8 cellular contexts compared by ENCODE assay signal in the genomic region with DNA sequence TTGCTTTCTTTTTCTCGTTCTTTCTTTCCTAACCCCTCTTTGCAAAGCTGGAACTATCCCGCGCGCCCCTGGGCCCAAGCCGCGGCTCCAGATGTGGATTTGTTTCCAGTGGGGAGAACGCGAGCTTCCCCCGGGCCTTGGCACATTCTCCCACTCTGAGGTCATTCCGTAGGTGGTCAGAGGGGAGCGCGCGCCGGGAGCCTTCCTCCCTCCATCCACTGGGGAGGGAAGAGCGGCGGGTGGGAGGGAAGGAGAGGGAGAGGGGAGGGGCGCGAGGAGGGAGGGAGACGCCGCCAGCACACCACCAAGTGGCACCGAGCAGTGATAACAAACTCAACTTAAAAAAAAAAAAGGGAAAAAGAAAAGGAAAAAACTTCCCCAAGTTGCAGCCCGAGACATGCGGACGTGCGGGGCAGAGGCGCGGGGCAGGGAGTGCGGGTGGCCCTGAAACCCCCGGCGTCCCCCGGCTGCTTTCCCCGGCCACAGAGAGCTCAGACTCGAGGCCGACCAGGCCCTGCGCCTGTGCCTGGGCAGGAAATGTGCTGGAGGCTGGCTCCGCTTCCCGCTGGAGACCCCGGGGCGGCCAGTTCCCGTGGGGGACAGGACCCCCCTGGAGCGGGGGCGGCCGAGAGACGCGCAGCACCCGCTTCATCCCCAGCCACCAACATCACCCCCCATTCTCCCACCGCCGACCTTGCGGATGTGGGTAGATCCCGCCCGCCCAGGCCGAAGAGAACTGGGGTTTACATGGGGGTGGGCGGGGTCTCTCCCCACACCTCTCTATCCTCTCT. TPM values are rescaled to one million over a fixed set of nuclear protein-coding genes. Genes with fewer than 3 reads are reported as not detected.
DNase-seq lines count a peak whose midpoint lies in the region; TF ChIP-seq lines count a peak whose summit lies in the region.

No MANE protein-coding gene starts in this region.

- peak; percentile 50 to 67 for TF ChIP-seq POLR2A in tibial nerve (IDR thresholded peaks at IDR 0.05)

- intact Hi-C loops in activated T-helper 1 cell treated with anti-CD3 and anti-CD28 coated beads, Interleukin-12 subunit alpha, Interleukin-12 subunit beta, Interleukin-2, Interleukin-4 antibody, amounts not matched to agents 30 ng/mL and 10 ng/mL and 1 ng/mL, durations not matched to agents 14 hours and 24 hours and 36 hours (cut with micrococcal nuclease), result loop anchor here (1.0 to 5.0 kb wide), 4 partner anchors 238 to 623 kb away; a partner anchor contains a TSS

- 1% methylated on average over 52 of the region's 53 CpGs for WGBS in tibial nerve, 2 donors

- peak; percentile 32 for DNase-seq in activated naive CD4-positive, alpha-beta T cell treated with Interleukin-2 at 50 U/mL for 16 hours
- DNase-seq in activated naive CD4-positive, alpha-beta T cell treated with anti-CD3 and anti-CD28 coated beads, Interleukin-2, amount 50 U/mL, for 16 hours, result no peak
- DNase-seq in NCI-H226 (peak; percentile 93), fibroblast of peridontal ligament (ENCODE audit: extremely low read depth) (peak; percentile 92), myocyte (ENCODE audit: low read depth) (peak; percentile 94), tibial nerve (ENCODE audit: low spot score in 2 of 2) (peak; percentile 66 to 69), NCI-H2081 treated with DMSO at 0.1 percent for 48 hours (lab: John Stamatoyannopoulos, UW) (no peak)
- peak; percentile 27 for DNase-seq in activated T-helper 1 cell treated with anti-CD3 and anti-CD28 coated beads, Interleukin-12 subunit alpha, Interleukin-12 subunit beta, Interleukin-2, Interleukin-4 antibody, amounts not matched to agents 30 ng/mL and 10 ng/mL and 1 ng/mL, durations not matched to agents 14 hours and 24 hours and 36 hours (ENCODE audit: low spot score)

- no peaks in the 10 kb centered on the region for H3K27me3 ChIP-seq in tibial nerve

- no peaks in the 10 kb centered on the region for H3K9me3 Mint-ChIP-seq in activated T-helper 1 cell treated with anti-CD3 and anti-CD28 coated beads, Interleukin-12 subunit alpha, Interleukin-12 subunit beta, Interleukin-2, Interleukin-4 antibody, amounts not matched to agents 30 ng/mL and 10 ng/mL and 1 ng/mL, durations not matched to agents 14 hours and 24 hours and 36 hours

- H3K9me3 ChIP-seq in tibial nerve, result no peaks in the 10 kb centered on the region

- no peaks in the 10 kb centered on the region for H3K36me3 ChIP-seq in tibial nerve

- H3K36me3 Mint-ChIP-seq in activated T-helper 1 cell treated with anti-CD3 and anti-CD28 coated beads, Interleukin-12 subunit alpha, Interleukin-12 subunit beta, Interleukin-2, Interleukin-4 antibody, amounts not matched to agents 30 ng/mL and 10 ng/mL and 1 ng/mL, durations not matched to agents 14 hours and 24 hours and 36 hours (ENCODE audit: low read depth), result no peaks in the 10 kb centered on the region

- peak overlapping the region; percentile 74 to 92 (median 86) for H3K4me3 ChIP-seq in tibial nerve

- peak overlapping the region; percentile 86 for H3K27ac Mint-ChIP-seq in activated T-helper 1 cell treated with anti-CD3 and anti-CD28 coated beads, Interleukin-12 subunit alpha, Interleukin-12 subunit beta, Interleukin-2, Interleukin-4 antibody, amounts not matched to agents 30 ng/mL and 10 ng/mL and 1 ng/mL, durations not matched to agents 14 hours and 24 hours and 36 hours

- H3K4me1 Mint-ChIP-seq in activated T-helper 1 cell treated with anti-CD3 and anti-CD28 coated beads, Interleukin-12 subunit alpha, Interleukin-12 subunit beta, Interleukin-2, Interleukin-4 antibody, amounts not matched to agents 30 ng/mL and 10 ng/mL and 1 ng/mL, durations not matched to agents 14 hours and 24 hours and 36 hours (ENCODE audit: low read depth), result peaks cover 24% of the 10 kb centered on the region

- H3K4me3 Mint-ChIP-seq in activated T-helper 1 cell treated with anti-CD3 and anti-CD28 coated beads, Interleukin-12 subunit alpha, Interleukin-12 subunit beta, Interleukin-2, Interleukin-4 antibody, amounts not matched to agents 30 ng/mL and 10 ng/mL and 1 ng/mL, durations not matched to agents 14 hours and 24 hours and 36 hours, result peak overlapping the region; percentile 86

- TF ChIP-seq EP300 in tibial nerve (IDR thresholded peaks at IDR 0.05), result peak in 1 of 2 donors; percentile 79

- TF ChIP-seq CTCF in tibial nerve (IDR thresholded peaks at IDR 0.05), result peak in 2 of 5 experiments; percentile 23 to 24

- H3K27me3 Mint-ChIP-seq in activated T-helper 1 cell treated with anti-CD3 and anti-CD28 coated beads, Interleukin-12 subunit alpha, Interleukin-12 subunit beta, Interleukin-2, Interleukin-4 antibody, amounts not matched to agents 30 ng/mL and 10 ng/mL and 1 ng/mL, durations not matched to agents 14 hours and 24 hours and 36 hours (ENCODE audit: insufficient read depth), result peaks cover 19% of the 10 kb centered on the region

- H3K27ac ChIP-seq in tibial nerve, result peak overlapping the region; percentile 93 to 99 (median 98)

- H3K4me1 ChIP-seq in tibial nerve, result peaks cover 0 to 38% (median 21%) of the 10 kb centered on the region in 4 donors

RNA-seq across cellular contexts. Expression of a gene that starts 3.1 kb away (rescaled TPM):
- total RNA-seq in activated T-helper 1 cell treated with anti-CD3 and anti-CD28 coated beads, Interleukin-12 subunit alpha, Interleukin-12 subunit beta, Interleukin-2, Interleukin-4 antibody, amounts not matched to agents 30 ng/mL and 10 ng/mL and 1 ng/mL, durations not matched to agents 14 hours and 24 hours and 36 hours, result 14.4 TPM in 2 replicates
- total RNA-seq in myocyte (27.9 and 38.4 TPM in 2 replicates), tibial nerve (10 to 100 TPM; 13.0 to 31.5 (median 25.3) TPM)
- polyA plus RNA-seq in myocyte (2012), result 14.9 TPM

Comparison
In these comparisons a context has a peak if more than half of its experiments do, and no peak if none do; other contexts are left out.
1. DNase-seq: peak in activated naive CD4-positive, alpha-beta T cell treated with Interleukin-2 at 50 U/mL for 16 hours (single experiment), NCI-H226 (single experiment), activated T-helper 1 cell treated with anti-CD3 and anti-CD28 coated beads, Interleukin-12 subunit alpha, Interleukin-12 subunit beta, Interleukin-2, Interleukin-4 antibody, amounts not matched to agents 30 ng/mL and 10 ng/mL and 1 ng/mL, durations not matched to agents 14 hours and 24 hours and 36 hours (single experiment), fibroblast of peridontal ligament (single experiment), myocyte (single experiment) and tibial nerve (2 of 2); none in activated naive CD4-positive, alpha-beta T cell treated with anti-CD3 and anti-CD28 coated beads, Interleukin-2, amount 50 U/mL, for 16 hours (single experiment) and NCI-H2081 treated with DMSO at 0.1 percent for 48 hours (single experiment).